Comparison of ENCODE assay signal across 16 cellular contexts in the genomic region with DNA sequence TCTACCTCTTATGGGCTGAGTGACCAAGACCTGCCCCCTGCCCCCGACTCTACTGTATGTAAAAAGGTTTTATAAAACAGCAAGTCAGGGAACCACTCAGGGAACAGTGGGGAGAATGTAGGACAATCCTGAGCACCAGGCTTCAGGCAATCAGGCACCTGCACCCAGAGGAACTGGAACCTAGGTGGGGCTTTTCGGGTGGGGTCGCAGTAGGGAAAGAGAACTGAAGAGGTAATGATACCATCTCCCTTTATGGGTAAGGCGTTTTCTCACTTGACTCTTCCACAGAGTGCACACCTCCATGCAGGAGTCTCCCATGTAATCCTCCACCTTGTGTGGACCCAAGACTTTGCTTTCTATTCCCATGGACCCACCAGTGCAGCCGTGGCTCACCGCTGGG. TPM values are rescaled to one million over a fixed set of nuclear protein-coding genes. Genes with fewer than 3 reads are reported as not detected.
DNase-seq lines count a peak whose midpoint lies in the region; ATAC-seq and TF ChIP-seq lines count a peak whose summit lies in the region.
"Had no signal": no experiment of that assay in that cellular context is flagged by ENCODE, and none has a peak within 500 bp of the region (broad histone marks: within the 10 kb centered on the region; RNA-seq: fewer than 3 reads in every experiment).

No MANE protein-coding gene starts in this region.

- H3K9me3 Mint-ChIP-seq in naive B cell, result no peaks in the 10 kb centered on the region
- H3K9me3 Mint-ChIP-seq: CD14-positive monocyte had no signal

- CTCF ChIA-PET in HEK293 (lab: Yijun Ruan, JAX), result no interaction called here

- peak overlapping the region in 1 of 8 donors; percentile 51 for H3K4me3 Mint-ChIP-seq in naive B cell
- H3K4me3 Mint-ChIP-seq: CD14-positive monocyte; CD4-positive, alpha-beta memory T cell had no signal

- no peak overlapping the region for H3K4me3 ChIP-seq in HEK293 (ENCODE audit: low read depth, low read length)
- H3K4me3 ChIP-seq: BLaER1, HAP-1 had no signal

- intact Hi-C loops in Right ventricle myocardium superior (cut with DNase I), result no loop called here

- H3K36me3 ChIP-seq in HEK293 (ENCODE audit: control insufficient read depth in 2 of 2, insufficient read depth in 1 of 2, low read length in 2 of 2), result no peaks in the 10 kb centered on the region
- H3K36me3 ChIP-seq: BLaER1, HAP-1 had no signal

- ATAC-seq in esophagus mucosa, result peak; percentile 18
- ATAC-seq in naive B cell (ENCODE audit: low read depth in 2 of 2), result no peak
- no peak for ATAC-seq in Right ventricle myocardium superior (ENCODE audit: poor library complexity)
- no peak for ATAC-seq in HG02798 (IDR thresholded peaks at IDR 0.05; ENCODE audit: poor library complexity, unreplicated experiment)

- peaks cover 4% of the 10 kb centered on the region for H3K4me1 ChIP-seq in HEK293 (ENCODE audit: control insufficient read depth, insufficient read depth, low read length)

- peak overlapping the region in 5 of 6 donors; percentile 33 to 88 (median 80) for H3K27ac Mint-ChIP-seq in naive B cell
- H3K27ac Mint-ChIP-seq: CD14-positive monocyte; CD4-positive, alpha-beta memory T cell had no signal

- H3K36me3 Mint-ChIP-seq in naive B cell, result no peaks in the 10 kb centered on the region
- H3K36me3 Mint-ChIP-seq: CD4-positive, alpha-beta memory T cell had no signal

- H3K9me3 ChIP-seq in HEK293 (ENCODE audit: control insufficient read depth, insufficient read depth, low read depth, low read length), result no peaks in the 10 kb centered on the region
- H3K9me3 ChIP-seq: BLaER1, HAP-1 had no signal

- no peaks in the 10 kb centered on the region for H3K27me3 Mint-ChIP-seq in naive B cell

- DNase-seq in naive B cell, result no peak
- no peak for DNase-seq in Right ventricle myocardium superior
- no peak for DNase-seq in T-helper 9 cell
- DNase-seq in iPS-NIHi7 (ENCODE audit: extremely low spot score), result no peak
- DNase-seq: AML-193; CD4-positive, alpha-beta memory T cell; DMS153; DMS79; GDM1 had no signal

- POLR2A ChIA-PET in HEK293 (lab: Yijun Ruan, JAX), result no interaction called here

- peaks cover 60 to 96% (median 88%) of the 10 kb centered on the region in 3 donors for H3K4me1 Mint-ChIP-seq in naive B cell

- no peak for TF ChIP-seq CTCF in HEK293 (tag by site-specific recombination; IDR thresholded peaks at IDR 0.05)

- no peak overlapping the region for H3K27ac ChIP-seq in HEK293 (ENCODE audit: extremely low read depth, low read depth, low read length)
- H3K27ac ChIP-seq: BLaER1, HL-60 had no signal

TF ChIP-seq in HEK293, 187 proteins besides CTCF, POLR2A, EP300 and RAD21:
- TF ChIP-seq ZFP37 (tag by site-specific recombination; IDR thresholded peaks at IDR 0.05) (no peak), ZNF654 (tag by site-specific recombination; IDR thresholded peaks at IDR 0.05; ENCODE audit: low read depth) (no peak), KLF1 (tag by site-specific recombination; IDR thresholded peaks at IDR 0.05) (0 out of 2 replicates have a peak, but pooled peaks have one; percentile 15)
- TF ChIP-seq, protein P1, sequence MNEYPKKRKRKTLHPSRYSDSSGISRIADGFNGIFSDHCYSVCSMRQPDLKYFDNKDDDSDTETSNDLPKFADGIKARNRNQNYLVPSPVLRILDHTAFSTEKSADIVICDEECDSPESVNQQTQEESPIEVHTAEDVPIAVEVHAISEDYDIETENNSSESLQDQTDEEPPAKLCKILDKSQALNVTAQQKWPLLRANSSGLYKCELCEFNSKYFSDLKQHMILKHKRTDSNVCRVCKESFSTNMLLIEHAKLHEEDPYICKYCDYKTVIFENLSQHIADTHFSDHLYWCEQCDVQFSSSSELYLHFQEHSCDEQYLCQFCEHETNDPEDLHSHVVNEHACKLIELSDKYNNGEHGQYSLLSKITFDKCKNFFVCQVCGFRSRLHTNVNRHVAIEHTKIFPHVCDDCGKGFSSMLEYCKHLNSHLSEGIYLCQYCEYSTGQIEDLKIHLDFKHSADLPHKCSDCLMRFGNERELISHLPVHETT (tag by site-specific recombination; IDR thresholded peaks at IDR 0.05), result no peak

RNA-seq across cellular contexts. Expression of a gene that starts 45.8 kb away (rescaled TPM):
- total RNA-seq in esophagus mucosa (117 TPM), Right ventricle myocardium superior (29.9 TPM)
- 10 to 100 TPM; 32.4 to 80.0 (median 45.3) TPM for polyA plus RNA-seq in naive B cell (ENCODE audit: low read depth in 6 of 6)
- polyA plus RNA-seq: CD4-positive, alpha-beta memory T cell had no signal
